In the genomic region with DNA sequence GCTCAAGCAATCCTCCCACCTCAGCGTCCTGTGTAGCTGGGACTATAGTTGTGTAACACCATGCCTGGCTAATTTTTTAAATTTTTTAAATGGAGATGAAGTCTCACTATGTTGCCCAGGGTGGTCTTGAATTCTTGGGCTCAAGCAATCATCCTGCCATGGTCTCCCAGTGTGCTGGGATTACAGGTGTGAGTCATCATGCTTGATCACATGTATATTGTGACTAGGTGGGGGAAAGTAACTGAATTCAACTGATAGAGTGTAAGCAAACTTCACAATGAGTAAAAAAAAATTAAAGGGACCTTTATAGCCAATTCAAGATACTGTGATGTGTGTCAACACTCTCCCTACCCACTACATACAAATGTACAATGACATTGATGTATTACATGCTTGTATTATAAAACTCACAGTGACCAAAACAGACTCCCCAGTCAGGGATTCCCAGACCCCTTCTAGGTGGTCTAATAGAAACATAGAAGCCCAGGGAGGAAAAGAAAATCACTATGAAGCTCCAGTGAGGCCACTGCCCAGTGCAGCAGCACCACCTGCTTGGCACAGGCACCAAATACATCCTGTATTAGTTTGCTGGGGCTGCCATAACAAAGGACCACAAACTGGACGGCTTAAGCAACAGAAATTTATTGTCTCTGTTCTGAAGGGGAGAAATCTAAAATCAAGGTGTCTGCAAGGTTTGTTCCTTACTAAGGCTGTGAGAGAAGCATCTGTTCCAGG, we compare ENCODE assay signal across 1 cellular context.
TF ChIP-seq lines count a peak whose summit lies in the region.

No MANE protein-coding gene starts in this region.

TF ChIP-seq in GM12878, 131 proteins besides CTCF, POLR2A, EP300 and RAD21:
- TF ChIP-seq STAT1 (conservative IDR thresholded peaks at IDR 0.05) = no peak
- TF ChIP-seq SMC3 (IDR thresholded peaks at IDR 0.05; ENCODE audit: borderline replicate concordance, low read length) = no peak
- TF ChIP-seq FOXK2 (IDR thresholded peaks at IDR 0.05) = no peak
- no peak for TF ChIP-seq PML (IDR thresholded peaks at IDR 0.05; ENCODE audit: low read length)
- TF ChIP-seq ZNF217 (IDR thresholded peaks at IDR 0.05) = no peak
- TF ChIP-seq ZZZ3 (IDR thresholded peaks at IDR 0.05; ENCODE audit: control insufficient read depth, insufficient read length, low read depth) = no peak
- no peak for TF ChIP-seq POU2F2 (IDR thresholded peaks at IDR 0.05; ENCODE audit: borderline replicate concordance, low read depth, low read length)
- no peak for TF ChIP-seq MEF2A (IDR thresholded peaks at IDR 0.05; ENCODE audit: insufficient read depth, low read depth, low read length)
- TF ChIP-seq TCF12 (IDR thresholded peaks at IDR 0.05; ENCODE audit: low read depth, low read length) = no peak
- TF ChIP-seq POLR2AphosphoS2 (IDR thresholded peaks at IDR 0.05; ENCODE audit: low read depth, low read length) = no peak
- no peak for TF ChIP-seq NR2F1 (conservative IDR thresholded peaks at IDR 0.05)
- TF ChIP-seq ZBTB40 (IDR thresholded peaks at IDR 0.05; ENCODE audit: borderline replicate concordance) = no peak
- TF ChIP-seq NR2C1 (IDR thresholded peaks at IDR 0.05) = no peak
- TF ChIP-seq NFYA (IDR thresholded peaks at IDR 0.05; ENCODE audit: borderline replicate concordance, low read depth, low read length) = no peak
- TF ChIP-seq MTA3 (IDR thresholded peaks at IDR 0.05; ENCODE audit: borderline replicate concordance, low read length) = no peak
- TF ChIP-seq GABPA (IDR thresholded peaks at IDR 0.05; ENCODE audit: low read depth) = no peak
- no peak for TF ChIP-seq SRF (IDR thresholded peaks at IDR 0.05; ENCODE audit: low read depth in 2 of 2, low read length in 2 of 2)
- TF ChIP-seq YY1 (IDR thresholded peaks at IDR 0.05; ENCODE audit: low read depth, low read length) = no peak
- TF ChIP-seq, protein P1, sequence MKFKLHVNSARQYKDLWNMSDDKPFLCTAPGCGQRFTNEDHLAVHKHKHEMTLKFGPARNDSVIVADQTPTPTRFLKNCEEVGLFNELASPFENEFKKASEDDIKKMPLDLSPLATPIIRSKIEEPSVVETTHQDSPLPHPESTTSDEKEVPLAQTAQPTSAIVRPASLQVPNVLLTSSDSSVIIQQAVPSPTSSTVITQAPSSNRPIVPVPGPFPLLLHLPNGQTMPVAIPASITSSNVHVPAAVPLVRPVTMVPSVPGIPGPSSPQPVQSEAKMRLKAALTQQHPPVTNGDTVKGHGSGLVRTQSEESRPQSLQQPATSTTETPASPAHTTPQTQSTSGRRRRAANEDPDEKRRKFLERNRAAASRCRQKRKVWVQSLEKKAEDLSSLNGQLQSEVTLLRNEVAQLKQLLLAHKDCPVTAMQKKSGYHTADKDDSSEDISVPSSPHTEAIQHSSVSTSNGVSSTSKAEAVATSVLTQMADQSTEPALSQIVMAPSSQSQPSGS (IDR thresholded peaks at IDR 0.05; ENCODE audit: low read length) = no peak
- TF ChIP-seq ZSCAN29 (IDR thresholded peaks at IDR 0.05) = no peak
